26 cellular contexts compared by ENCODE assay signal in the genomic region with DNA sequence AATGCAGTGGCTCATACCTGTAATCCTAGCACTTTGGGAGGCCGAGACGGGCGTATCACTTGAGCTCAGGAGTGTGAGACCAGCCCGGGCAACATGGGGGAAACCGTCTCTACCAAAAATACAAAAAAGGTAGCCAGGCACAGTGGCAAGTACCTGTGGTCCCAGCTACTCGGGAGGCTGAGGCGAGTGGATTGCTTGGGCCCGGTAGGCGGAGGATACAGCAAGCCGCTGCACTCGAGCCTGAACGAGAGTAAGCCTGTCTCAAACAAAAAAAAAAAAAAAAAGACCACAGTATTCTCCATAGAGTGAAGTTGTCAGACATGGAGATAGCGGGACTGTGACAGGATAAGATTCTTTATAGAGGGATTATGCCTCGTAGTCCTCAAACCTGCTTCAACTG.
A peak's percentile ranks its signal among the peaks of the same experiment; 100 is the strongest.
DNase-seq lines count a peak whose midpoint lies in the region; ATAC-seq and TF ChIP-seq lines count a peak whose summit lies in the region.
"Had no signal": no experiment of that assay in that cellular context is flagged by ENCODE, and none has a peak within 500 bp of the region (broad histone marks: within the 10 kb centered on the region; RNA-seq: fewer than 3 reads in every experiment).

No MANE protein-coding gene starts in this region.

- H3K36me3 Mint-ChIP-seq in endodermal cell (ENCODE audit: low read depth) (no peaks in the 10 kb centered on the region), progenitor cell of endocrine pancreas (ENCODE audit: insufficient read depth) (no peaks in the 10 kb centered on the region)
- H3K36me3 Mint-ChIP-seq: CD8-positive, alpha-beta T cell had no signal

- no peaks in the 10 kb centered on the region for H3K79me2 ChIP-seq in mesendoderm (ENCODE audit: control insufficient read depth, insufficient read depth, low read length)

- no peak overlapping the region for H4K5ac ChIP-seq in mesendoderm (ENCODE audit: low read length)

- H3K4me1 ChIP-seq in endodermal cell (ENCODE audit: control insufficient read depth, insufficient read depth, low read length) (no peaks in the 10 kb centered on the region), mesendoderm (ENCODE audit: control insufficient read depth, low read depth, low read length) (no peaks in the 10 kb centered on the region)
- no peaks in the 10 kb centered on the region for H3K4me1 ChIP-seq in effector memory CD4-positive, alpha-beta T cell (ENCODE audit: control insufficient read depth, insufficient read depth, low read length, poor library complexity, severe bottlenecking)
- H3K4me1 ChIP-seq: BLaER1 treated with 17β-estradiol and CSF1 and Interleukin-3, amounts not matched to agents 10 nM and 100 nM; Caco-2 had no signal

- H3K79me1 ChIP-seq in mesendoderm (ENCODE audit: low read length) = no peaks in the 10 kb centered on the region

- peaks cover 24% of the 10 kb centered on the region for H3K9me3 Mint-ChIP-seq in endodermal cell
- no peaks in the 10 kb centered on the region for H3K9me3 Mint-ChIP-seq in progenitor cell of endocrine pancreas (ENCODE audit: low read depth)
- H3K9me3 Mint-ChIP-seq: CD4-positive, alpha-beta T cell; CD8-positive, alpha-beta T cell had no signal

- no peaks in the 10 kb centered on the region for H3K4me1 Mint-ChIP-seq in endodermal cell
- H3K4me1 Mint-ChIP-seq in progenitor cell of endocrine pancreas (ENCODE audit: low read depth) = peaks cover 2% of the 10 kb centered on the region
- H3K4me1 Mint-ChIP-seq: B cell had no signal

- no peak overlapping the region for H4K8ac ChIP-seq in mesendoderm (ENCODE audit: low read depth, low read length)

- no peak overlapping the region for H2BK120ac ChIP-seq in mesendoderm (ENCODE audit: low read depth, low read length)

- H2BK5ac ChIP-seq in mesendoderm (ENCODE audit: low read length) = peak overlapping the region; percentile 25

- H3K27me3 ChIP-seq in WERI-Rb-1 (ENCODE audit: insufficient read depth, low read depth, severe bottlenecking) (no peaks in the 10 kb centered on the region), endodermal cell (ENCODE audit: control insufficient read depth, insufficient read depth, low read length, poor library complexity, severe bottlenecking) (no peaks in the 10 kb centered on the region), mesendoderm (ENCODE audit: insufficient read depth, low read length, poor library complexity) (no peaks in the 10 kb centered on the region)
- H3K27me3 ChIP-seq in effector memory CD4-positive, alpha-beta T cell (replicated peaks; ENCODE audit: control insufficient read depth, insufficient read depth, low read length, poor library complexity, severe bottlenecking) = no peaks in the 10 kb centered on the region
- H3K27me3 ChIP-seq: BLaER1 treated with 17β-estradiol and CSF1 and Interleukin-3, amounts not matched to agents 10 nM and 100 nM had no signal

- H3K4ac ChIP-seq in mesendoderm (ENCODE audit: low read depth, low read length) = no peak overlapping the region

- H3K27ac Mint-ChIP-seq in endodermal cell (no peak overlapping the region), progenitor cell of endocrine pancreas (no peak overlapping the region)
- H3K27ac Mint-ChIP-seq: B cell; CD4-positive, alpha-beta T cell; CD8-positive, alpha-beta T cell had no signal

- peak overlapping the region; percentile 19 for H3K56ac ChIP-seq in mesendoderm (ENCODE audit: low read length)

- ATAC-seq in GM19463 (IDR thresholded peaks at IDR 0.05; ENCODE audit: unreplicated experiment) = no peak
- ATAC-seq: A549; CD8-positive, alpha-beta T cell; GM12878 had no signal

- peak; percentile 42 for DNase-seq in D341Med (ENCODE audit: low spot score)
- DNase-seq in WERI-Rb-1 = peak; percentile 62
- no peak for DNase-seq in endodermal cell
- DNase-seq in mesendoderm = no peak
- DNase-seq in progenitor cell of endocrine pancreas (ENCODE audit: low spot score, unreplicated experiment) = no peak
- no peak for DNase-seq in stimulated activated CD4-positive, alpha-beta T cell treated with anti-CD3 and anti-CD28 coated beads, Interleukin-15, amount 100 ng/mL, for 24 hours
- no peak for DNase-seq in effector memory CD4-positive, alpha-beta T cell
- DNase-seq: AML-193; Caco-2; Calu3; CD4-positive, alpha-beta T cell; CD8-positive, alpha-beta T cell; DMS 273 treated with DMSO at 0.1 percent for 48 hours; DMS153; DMS53; DMS79; DND-41; EL; GDM1 had no signal

- peak overlapping the region; percentile 12 for H3K18ac ChIP-seq in mesendoderm (ENCODE audit: low read length)

- H3K4me2 ChIP-seq in mesendoderm (ENCODE audit: low read length) = no peak overlapping the region
- H3K4me2 ChIP-seq: A549; BLaER1 treated with 17β-estradiol and CSF1 and Interleukin-3, amounts not matched to agents 10 nM and 100 nM had no signal

- H3K27me3 Mint-ChIP-seq in endodermal cell (ENCODE audit: insufficient read depth) (no peaks in the 10 kb centered on the region), progenitor cell of endocrine pancreas (no peaks in the 10 kb centered on the region)
- H3K27me3 Mint-ChIP-seq: B cell; CD4-positive, alpha-beta T cell had no signal

- peak overlapping the region; percentile 45 for H3K27ac ChIP-seq in WERI-Rb-1
- no peak overlapping the region for H3K27ac ChIP-seq in endodermal cell (ENCODE audit: low read depth, low read length)
- peak overlapping the region; percentile 40 for H3K27ac ChIP-seq in mesendoderm (ENCODE audit: low read depth, low read length)
- no peak overlapping the region for H3K27ac ChIP-seq in effector memory CD4-positive, alpha-beta T cell (ENCODE audit: insufficient read depth, low read length, poor library complexity, severe bottlenecking)
- H3K27ac ChIP-seq: 22Rv1; A549; BLaER1 treated with 17β-estradiol and CSF1 and Interleukin-3, amounts not matched to agents 10 nM and 100 nM; C4-2B had no signal

- H3K23ac ChIP-seq in mesendoderm (ENCODE audit: low read length) = no peak overlapping the region

- H3K9ac ChIP-seq in endodermal cell (ENCODE audit: extremely low read depth, low read length, poor library complexity, severe bottlenecking) (no peak overlapping the region), mesendoderm (ENCODE audit: low read length) (no peak overlapping the region)
- H3K9ac ChIP-seq: BLaER1 treated with 17β-estradiol and CSF1 and Interleukin-3, amounts not matched to agents 10 nM and 100 nM had no signal

- TF ChIP-seq CTCF in WERI-Rb-1 (IDR thresholded peaks at IDR 0.05; ENCODE audit: low read depth, low read length) (no peak), endodermal cell (conservative IDR thresholded peaks at IDR 0.05) (no peak), progenitor cell of endocrine pancreas (IDR thresholded peaks at IDR 0.05; ENCODE audit: unreplicated experiment) (no peak)

- H3K4me3 Mint-ChIP-seq in endodermal cell = no peak overlapping the region
- H3K4me3 Mint-ChIP-seq in progenitor cell of endocrine pancreas (ENCODE audit: low read depth) = no peak overlapping the region
- H3K4me3 Mint-ChIP-seq: B cell; CD4-positive, alpha-beta T cell; CD8-positive, alpha-beta T cell had no signal

- H3K4me3 ChIP-seq in WERI-Rb-1 (ENCODE audit: low read depth, low read length) (peak overlapping the region; percentile 25), endodermal cell (ENCODE audit: low read length) (peak overlapping the region; percentile 72), mesendoderm (ENCODE audit: low read length) (no peak overlapping the region)
- no peak overlapping the region for H3K4me3 ChIP-seq in effector memory CD4-positive, alpha-beta T cell (ENCODE audit: insufficient read depth, low read depth, low read length, poor library complexity, severe bottlenecking)
- H3K4me3 ChIP-seq: A549; BLaER1 treated with 17β-estradiol and CSF1 and Interleukin-3, amounts not matched to agents 10 nM and 100 nM; GM12878 had no signal

- H2BK15ac ChIP-seq in mesendoderm (replicated peaks; ENCODE audit: low read depth) = no peak overlapping the region

- 83 to 94% methylated on average over 8 to 14 of the region's 14 CpGs for WGBS in endodermal cell (ENCODE audit: insufficient coverage in 1 of 2, insufficient read length in 1 of 2), 2 experiments
- WGBS in mesendoderm (ENCODE audit: extremely low coverage, insufficient coverage, low lambda C conversion rate) = no CpG with 5 or more reads among the region's 14 CpGs

- H3K9me3 ChIP-seq in WERI-Rb-1 (ENCODE audit: severe bottlenecking) (no peaks in the 10 kb centered on the region), endodermal cell (ENCODE audit: control insufficient read depth, low read length) (peaks cover 49% of the 10 kb centered on the region)
- H3K9me3 ChIP-seq in effector memory CD4-positive, alpha-beta T cell (ENCODE audit: control insufficient read depth, low read length) = no peaks in the 10 kb centered on the region
- H3K9me3 ChIP-seq: A549, Caco-2 had no signal

- H2AK5ac ChIP-seq in mesendoderm (ENCODE audit: low read length) = no peak overlapping the region

- H3K36me3 ChIP-seq in WERI-Rb-1 (no peaks in the 10 kb centered on the region), endodermal cell (ENCODE audit: control insufficient read depth, insufficient read depth, low read length) (no peaks in the 10 kb centered on the region), mesendoderm (ENCODE audit: control insufficient read depth, insufficient read depth, low read length) (no peaks in the 10 kb centered on the region)
- H3K36me3 ChIP-seq in effector memory CD4-positive, alpha-beta T cell (ENCODE audit: control insufficient read depth, insufficient read depth, low read length) = no peaks in the 10 kb centered on the region
- H3K36me3 ChIP-seq: BLaER1 treated with 17β-estradiol and CSF1 and Interleukin-3, amounts not matched to agents 10 nM and 100 nM had no signal

Comparison
In these comparisons a context has a peak if more than half of its experiments do, and no peak if none do; other contexts are left out.
1. DNase-seq: peak in D341Med (single experiment) and WERI-Rb-1 (single experiment); none in endodermal cell (single experiment), mesendoderm (single experiment), progenitor cell of endocrine pancreas (single experiment), stimulated activated CD4-positive, alpha-beta T cell treated with anti-CD3 and anti-CD28 coated beads, Interleukin-15, amount 100 ng/mL, for 24 hours (single experiment) and effector memory CD4-positive, alpha-beta T cell (0 of 3).
2. H3K27ac ChIP-seq: peak in WERI-Rb-1 (single experiment) and mesendoderm (single experiment); none in endodermal cell (single experiment) and effector memory CD4-positive, alpha-beta T cell (single experiment).
3. H3K4me3 ChIP-seq: peak in WERI-Rb-1 (single experiment) and endodermal cell (single experiment); none in mesendoderm (single experiment) and effector memory CD4-positive, alpha-beta T cell (single experiment).